In the genomic region with DNA sequence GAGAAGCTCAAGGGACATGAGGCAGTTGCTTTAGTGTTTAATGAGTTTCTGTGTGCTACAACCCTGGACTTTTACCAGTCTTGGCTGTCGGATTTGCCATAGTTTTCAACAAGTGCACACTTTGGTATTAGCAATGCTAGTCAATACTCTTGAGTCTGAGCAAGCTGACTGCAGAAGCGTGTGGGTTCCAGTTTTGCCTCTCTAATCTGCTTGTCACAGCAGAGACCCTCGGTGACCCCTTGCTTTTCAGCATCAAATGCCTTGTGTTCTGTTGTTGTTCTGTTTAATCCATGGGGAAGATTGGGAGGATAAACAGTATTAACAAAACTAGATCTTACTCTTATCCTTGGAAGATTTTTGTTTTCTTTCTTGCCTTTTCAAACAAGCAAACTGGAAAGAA, we compare ENCODE assay signal across 18 cellular contexts.
DNase-seq lines count a peak whose midpoint lies in the region; TF ChIP-seq lines count a peak whose summit lies in the region.
"Had no signal": no experiment of that assay in that cellular context is flagged by ENCODE, and none has a peak within 500 bp of the region (broad histone marks: within the 10 kb centered on the region; RNA-seq: fewer than 3 reads in every experiment).

No MANE protein-coding gene starts in this region.

- no peak overlapping the region for H3K27ac ChIP-seq in WERI-Rb-1
- peak overlapping the region; percentile 60 for H3K27ac ChIP-seq in neural cell (ENCODE audit: low read length)
- H3K27ac ChIP-seq in RWPE1: no peak overlapping the region
- H3K27ac ChIP-seq: BLaER1 treated with 17β-estradiol and CSF1 and Interleukin-3, amounts not matched to agents 10 nM and 100 nM; C4-2B had no signal

- H3K9ac ChIP-seq in neural cell (ENCODE audit: low read length): no peak overlapping the region
- H3K9ac ChIP-seq: BLaER1 treated with 17β-estradiol and CSF1 and Interleukin-3, amounts not matched to agents 10 nM and 100 nM had no signal

- TF ChIP-seq CTCF in WERI-Rb-1 (IDR thresholded peaks at IDR 0.05; ENCODE audit: low read depth, low read length) (no peak), neural cell (IDR thresholded peaks at IDR 0.05; ENCODE audit: poor library complexity, severe bottlenecking) (no peak), RWPE1 (conservative IDR thresholded peaks at IDR 0.05; ENCODE audit: low read depth) (no peak)

- H4K20me1 ChIP-seq in neural cell (ENCODE audit: insufficient read depth): no peaks in the 10 kb centered on the region
- H4K20me1 ChIP-seq: BLaER1 treated with 17β-estradiol and CSF1 and Interleukin-3, amounts not matched to agents 10 nM and 100 nM had no signal

- H3K9me2 ChIP-seq in neural cell (ENCODE audit: insufficient read depth, low read length): no peaks in the 10 kb centered on the region

- H3K9me3 ChIP-seq in WERI-Rb-1 (ENCODE audit: severe bottlenecking) (no peaks in the 10 kb centered on the region), neural cell (ENCODE audit: low read length) (no peaks in the 10 kb centered on the region)
- H3K9me3 ChIP-seq: BLaER1 treated with 17β-estradiol and CSF1 and Interleukin-3, amounts not matched to agents 10 nM and 100 nM; Caco-2 had no signal

- H3K27me3 ChIP-seq in WERI-Rb-1 (ENCODE audit: insufficient read depth, low read depth, severe bottlenecking) (no peaks in the 10 kb centered on the region), neural cell (ENCODE audit: insufficient read depth, low read depth, low read length) (no peaks in the 10 kb centered on the region)
- H3K27me3 ChIP-seq: BLaER1 treated with 17β-estradiol and CSF1 and Interleukin-3, amounts not matched to agents 10 nM and 100 nM had no signal

- no peaks in the 10 kb centered on the region for H3K36me3 ChIP-seq in WERI-Rb-1
- H3K36me3 ChIP-seq in neural cell (ENCODE audit: insufficient read depth, low read length): no peaks in the 10 kb centered on the region
- H3K36me3 ChIP-seq: BLaER1 treated with 17β-estradiol and CSF1 and Interleukin-3, amounts not matched to agents 10 nM and 100 nM had no signal

- H3K79me2 ChIP-seq in neural cell (replicated peaks; ENCODE audit: insufficient read depth, low read length): no peaks in the 10 kb centered on the region

- POLR2A ChIA-PET in RWPE1 (lab: Yijun Ruan, JAX; ENCODE audit: low non-redundant PET): no interaction called here

- peak; percentile 9 for DNase-seq in WERI-Rb-1
- DNase-seq in HCEC 1CT: no peak
- no peak for DNase-seq in DMS53 (lab: John Stamatoyannopoulos, UW)
- no peak for DNase-seq in RWPE1 (ENCODE audit: low spot score)
- DNase-seq: 8988T; AML-193; Caco-2; Calu3; CD4-positive, alpha-beta T cell; CD8-positive, alpha-beta T cell; DMS79; DND-41; EL; GDM1 had no signal

- TF ChIP-seq RAD21 in neural cell (conservative IDR thresholded peaks at IDR 0.05): no peak

- H3K4me3 ChIP-seq in WERI-Rb-1 (ENCODE audit: low read depth, low read length) (no peak overlapping the region), neural cell (ENCODE audit: low read length) (peak overlapping the region; percentile 10)
- H3K4me3 ChIP-seq: BLaER1 treated with 17β-estradiol and CSF1 and Interleukin-3, amounts not matched to agents 10 nM and 100 nM; GM12878 had no signal

- no peaks in the 10 kb centered on the region for H3F3A ChIP-seq in neural cell (ENCODE audit: insufficient read depth, low read length, poor library complexity, severe bottlenecking)

- no peak overlapping the region for H3K4me2 ChIP-seq in neural cell (ENCODE audit: low read length)
- H3K4me2 ChIP-seq: BLaER1 treated with 17β-estradiol and CSF1 and Interleukin-3, amounts not matched to agents 10 nM and 100 nM had no signal

- TF ChIP-seq EP300 in neural cell (conservative IDR thresholded peaks at IDR 0.05; ENCODE audit: poor library complexity, severe bottlenecking): no peak

- CTCF ChIA-PET in RWPE1 (lab: Yijun Ruan, JAX): interaction anchor here (0.6 kb wide), 1 partner anchor 33 kb away, joined by 4 read pairs; no protein-coding TSS in a partner anchor

- no peak overlapping the region for H2AFZ ChIP-seq in neural cell (ENCODE audit: low read depth, low read length)

TF ChIP-seq in neural cell, 6 proteins besides CTCF, POLR2A, EP300 and RAD21:
- TF ChIP-seq MXI1 (conservative IDR thresholded peaks at IDR 0.05; ENCODE audit: poor library complexity, severe bottlenecking) (no peak), EZH2 (IDR thresholded peaks at IDR 0.05; ENCODE audit: borderline replicate concordance, insufficient read depth, low read length, poor library complexity, severe bottlenecking) (no peak), SMC3 (conservative IDR thresholded peaks at IDR 0.05; ENCODE audit: poor library complexity) (no peak), POLR2AphosphoS5 (IDR thresholded peaks at IDR 0.05) (no peak), TAF1 (IDR thresholded peaks at IDR 0.05; ENCODE audit: low read depth) (no peak)
- TF ChIP-seq, protein P1, sequence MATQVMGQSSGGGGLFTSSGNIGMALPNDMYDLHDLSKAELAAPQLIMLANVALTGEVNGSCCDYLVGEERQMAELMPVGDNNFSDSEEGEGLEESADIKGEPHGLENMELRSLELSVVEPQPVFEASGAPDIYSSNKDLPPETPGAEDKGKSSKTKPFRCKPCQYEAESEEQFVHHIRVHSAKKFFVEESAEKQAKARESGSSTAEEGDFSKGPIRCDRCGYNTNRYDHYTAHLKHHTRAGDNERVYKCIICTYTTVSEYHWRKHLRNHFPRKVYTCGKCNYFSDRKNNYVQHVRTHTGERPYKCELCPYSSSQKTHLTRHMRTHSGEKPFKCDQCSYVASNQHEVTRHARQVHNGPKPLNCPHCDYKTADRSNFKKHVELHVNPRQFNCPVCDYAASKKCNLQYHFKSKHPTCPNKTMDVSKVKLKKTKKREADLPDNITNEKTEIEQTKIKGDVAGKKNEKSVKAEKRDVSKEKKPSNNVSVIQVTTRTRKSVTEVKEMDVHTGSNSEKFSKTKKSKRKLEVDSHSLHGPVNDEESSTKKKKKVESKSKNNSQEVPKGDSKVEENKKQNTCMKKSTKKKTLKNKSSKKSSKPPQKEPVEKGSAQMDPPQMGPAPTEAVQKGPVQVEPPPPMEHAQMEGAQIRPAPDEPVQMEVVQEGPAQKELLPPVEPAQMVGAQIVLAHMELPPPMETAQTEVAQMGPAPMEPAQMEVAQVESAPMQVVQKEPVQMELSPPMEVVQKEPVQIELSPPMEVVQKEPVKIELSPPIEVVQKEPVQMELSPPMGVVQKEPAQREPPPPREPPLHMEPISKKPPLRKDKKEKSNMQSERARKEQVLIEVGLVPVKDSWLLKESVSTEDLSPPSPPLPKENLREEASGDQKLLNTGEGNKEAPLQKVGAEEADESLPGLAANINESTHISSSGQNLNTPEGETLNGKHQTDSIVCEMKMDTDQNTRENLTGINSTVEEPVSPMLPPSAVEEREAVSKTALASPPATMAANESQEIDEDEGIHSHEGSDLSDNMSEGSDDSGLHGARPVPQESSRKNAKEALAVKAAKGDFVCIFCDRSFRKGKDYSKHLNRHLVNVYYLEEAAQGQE (IDR thresholded peaks at IDR 0.05; ENCODE audit: borderline replicate concordance): no peak
